In genomic region chr1:40802078-40803075, GRCh38 we compare ENCODE assay signal across 1 cellular context.
A peak's percentile ranks its signal among the peaks of the same experiment; 100 is the strongest.
TF ChIP-seq lines count a peak whose summit lies in the region.

No MANE protein-coding gene starts in this region.

TF ChIP-seq in K562, 482 proteins besides CTCF, POLR2A, EP300 and RAD21 (continued from another document and continues in another):
- TF ChIP-seq FOXO4 (CRISPR knock-in tag; IDR thresholded peaks at IDR 0.05) (no peak), ETS1 (conservative IDR thresholded peaks at IDR 0.05; ENCODE audit: control insufficient read depth, low read depth, low read length) (no peak; the same call in 1 of the 2 replicates), ZNF436 (CRISPR knock-in tag; IDR thresholded peaks at IDR 0.05) (no peak), HDAC2 (IDR thresholded peaks at IDR 0.05) (peak; percentile 100), MIER1 (IDR thresholded peaks at IDR 0.05; ENCODE audit: low read depth) (no peak), ZSCAN32 (CRISPR knock-in tag; IDR thresholded peaks at IDR 0.05) (no peak), MAZ (CRISPR knock-in tag; conservative IDR thresholded peaks at IDR 0.05 in 1 of 2, IDR thresholded peaks at IDR 0.05 in 1 of 2) (peak; percentile 74 to 97), SETDB1 (IDR thresholded peaks at IDR 0.05; ENCODE audit: low read length) (no peak), CREM (IDR thresholded peaks at IDR 0.05; ENCODE audit: low read depth) (no peak), ZNF134 (CRISPR knock-in tag; conservative IDR thresholded peaks at IDR 0.05) (no peak), KDM5B (IDR thresholded peaks at IDR 0.05; ENCODE audit: insufficient replicate concordance, low read depth, low read length) (no peak), FOXP4 (CRISPR knock-in tag; IDR thresholded peaks at IDR 0.05; ENCODE audit: borderline replicate concordance) (no peak), ZNF175 (CRISPR knock-in tag; IDR thresholded peaks at IDR 0.05; ENCODE audit: low read depth) (no peak), ZNF830 (CRISPR knock-in tag; IDR thresholded peaks at IDR 0.05) (no peak), TSC22D4 (tag; IDR thresholded peaks at IDR 0.05) (no peak), ZC3H4 (CRISPR knock-in tag; IDR thresholded peaks at IDR 0.05; ENCODE audit: borderline replicate concordance) (no peak), BCLAF1 (IDR thresholded peaks at IDR 0.05; ENCODE audit: borderline replicate concordance in 1 of 2, control insufficient read depth in 1 of 2, low read depth in 2 of 2, low read length in 1 of 2) (no peak), RCOR1 (IDR thresholded peaks at IDR 0.05; ENCODE audit: borderline replicate concordance in 1 of 2, low read depth in 2 of 2, low read length in 2 of 2) (peak; percentile 78 to 98), RBM25 (IDR thresholded peaks at IDR 0.05; ENCODE audit: low read depth, low read length, severe bottlenecking) (peak; percentile 94), FOS (IDR thresholded peaks at IDR 0.05; ENCODE audit: extremely low read depth, insufficient read length) (no peak), JUNB (CRISPR knock-in tag; conservative IDR thresholded peaks at IDR 0.05) (no peak), ARHGAP35 (IDR thresholded peaks at IDR 0.05; ENCODE audit: partially characterized antibody) (no peak), ZNF280B (CRISPR knock-in tag; IDR thresholded peaks at IDR 0.05) (no peak), HSF4 (CRISPR knock-in tag; IDR thresholded peaks at IDR 0.05; ENCODE audit: borderline replicate concordance) (no peak), SMARCB1 (IDR thresholded peaks at IDR 0.05; ENCODE audit: insufficient read length, low read depth) (no peak), C11orf30 (IDR thresholded peaks at IDR 0.05; ENCODE audit: low read depth) (no peak), NFATC3 (IDR thresholded peaks at IDR 0.05) (no peak), STAG1 (CRISPR knock-in tag; IDR thresholded peaks at IDR 0.05; ENCODE audit: borderline replicate concordance) (no peak), ZNF274 (IDR thresholded peaks at IDR 0.05; ENCODE audit: borderline replicate concordance, low read depth, low read length) (no peak), U2AF2 (optimal IDR thresholded peaks at IDR 0.05; ENCODE audit: low read depth, low read length) (no peak), NFRKB (IDR thresholded peaks at IDR 0.05; ENCODE audit: low read depth) (no peak), E2F4 (CRISPR knock-in tag; IDR thresholded peaks at IDR 0.05; ENCODE audit: low read depth) (no peak), HEY1 (CRISPR knock-in tag; IDR thresholded peaks at IDR 0.05; ENCODE audit: borderline replicate concordance) (no peak), MLX (CRISPR knock-in tag; conservative IDR thresholded peaks at IDR 0.05) (no peak)
- TF ChIP-seq, protein P1, sequence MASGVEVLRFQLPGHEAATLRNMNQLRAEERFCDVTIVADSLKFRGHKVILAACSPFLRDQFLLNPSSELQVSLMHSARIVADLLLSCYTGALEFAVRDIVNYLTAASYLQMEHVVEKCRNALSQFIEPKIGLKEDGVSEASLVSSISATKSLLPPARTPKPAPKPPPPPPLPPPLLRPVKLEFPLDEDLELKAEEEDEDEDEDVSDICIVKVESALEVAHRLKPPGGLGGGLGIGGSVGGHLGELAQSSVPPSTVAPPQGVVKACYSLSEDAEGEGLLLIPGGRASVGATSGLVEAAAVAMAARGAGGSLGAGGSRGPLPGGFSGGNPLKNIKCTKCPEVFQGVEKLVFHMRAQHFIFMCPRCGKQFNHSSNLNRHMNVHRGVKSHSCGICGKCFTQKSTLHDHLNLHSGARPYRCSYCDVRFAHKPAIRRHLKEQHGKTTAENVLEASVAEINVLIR (CRISPR knock-in tag; IDR thresholded peaks at IDR 0.05) = peak; percentile 14; the same call in 1 of the 2 replicates
- TF ChIP-seq, protein P2, sequence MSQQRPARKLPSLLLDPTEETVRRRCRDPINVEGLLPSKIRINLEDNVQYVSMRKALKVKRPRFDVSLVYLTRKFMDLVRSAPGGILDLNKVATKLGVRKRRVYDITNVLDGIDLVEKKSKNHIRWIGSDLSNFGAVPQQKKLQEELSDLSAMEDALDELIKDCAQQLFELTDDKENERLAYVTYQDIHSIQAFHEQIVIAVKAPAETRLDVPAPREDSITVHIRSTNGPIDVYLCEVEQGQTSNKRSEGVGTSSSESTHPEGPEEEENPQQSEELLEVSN (IDR thresholded peaks at IDR 0.05; ENCODE audit: borderline replicate concordance in 1 of 2, extremely low read depth in 1 of 2, insufficient read depth in 1 of 2, insufficient read length in 1 of 2, low read depth in 1 of 2, low read length in 1 of 2, poor library complexity in 1 of 2, severe bottlenecking in 1 of 2) = peak; percentile 83 to 93
- TF ChIP-seq, protein P3, sequence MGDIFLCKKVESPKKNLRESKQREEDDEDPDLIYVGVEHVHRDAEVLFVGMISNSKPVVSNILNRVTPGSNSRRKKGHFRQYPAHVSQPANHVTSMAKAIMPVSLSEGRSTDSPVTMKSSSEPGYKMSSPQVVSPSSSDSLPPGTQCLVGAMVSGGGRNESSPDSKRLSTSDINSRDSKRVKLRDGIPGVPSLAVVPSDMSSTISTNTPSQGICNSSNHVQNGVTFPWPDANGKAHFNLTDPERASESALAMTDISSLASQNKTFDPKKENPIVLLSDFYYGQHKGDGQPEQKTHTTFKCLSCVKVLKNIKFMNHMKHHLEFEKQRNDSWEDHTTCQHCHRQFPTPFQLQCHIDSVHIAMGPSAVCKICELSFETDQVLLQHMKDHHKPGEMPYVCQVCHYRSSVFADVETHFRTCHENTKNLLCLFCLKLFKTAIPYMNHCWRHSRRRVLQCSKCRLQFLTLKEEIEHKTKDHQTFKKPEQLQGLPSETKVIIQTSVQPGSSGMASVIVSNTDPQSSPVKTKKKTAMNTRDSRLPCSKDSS (IDR thresholded peaks at IDR 0.05; ENCODE audit: low read depth, partially characterized antibody) = no peak
- TF ChIP-seq, protein P4, sequence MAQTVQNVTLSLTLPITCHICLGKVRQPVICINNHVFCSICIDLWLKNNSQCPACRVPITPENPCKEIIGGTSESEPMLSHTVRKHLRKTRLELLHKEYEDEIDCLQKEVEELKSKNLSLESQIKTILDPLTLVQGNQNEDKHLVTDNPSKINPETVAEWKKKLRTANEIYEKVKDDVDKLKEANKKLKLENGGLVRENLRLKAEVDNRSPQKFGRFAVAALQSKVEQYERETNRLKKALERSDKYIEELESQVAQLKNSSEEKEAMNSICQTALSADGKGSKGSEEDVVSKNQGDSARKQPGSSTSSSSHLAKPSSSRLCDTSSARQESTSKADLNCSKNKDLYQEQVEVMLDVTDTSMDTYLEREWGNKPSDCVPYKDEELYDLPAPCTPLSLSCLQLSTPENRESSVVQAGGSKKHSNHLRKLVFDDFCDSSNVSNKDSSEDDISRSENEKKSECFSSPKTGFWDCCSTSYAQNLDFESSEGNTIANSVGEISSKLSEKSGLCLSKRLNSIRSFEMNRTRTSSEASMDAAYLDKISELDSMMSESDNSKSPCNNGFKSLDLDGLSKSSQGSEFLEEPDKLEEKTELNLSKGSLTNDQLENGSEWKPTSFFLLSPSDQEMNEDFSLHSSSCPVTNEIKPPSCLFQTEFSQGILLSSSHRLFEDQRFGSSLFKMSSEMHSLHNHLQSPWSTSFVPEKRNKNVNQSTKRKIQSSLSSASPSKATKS (CRISPR knock-in tag; IDR thresholded peaks at IDR 0.05) = no peak
- TF ChIP-seq, protein P5, sequence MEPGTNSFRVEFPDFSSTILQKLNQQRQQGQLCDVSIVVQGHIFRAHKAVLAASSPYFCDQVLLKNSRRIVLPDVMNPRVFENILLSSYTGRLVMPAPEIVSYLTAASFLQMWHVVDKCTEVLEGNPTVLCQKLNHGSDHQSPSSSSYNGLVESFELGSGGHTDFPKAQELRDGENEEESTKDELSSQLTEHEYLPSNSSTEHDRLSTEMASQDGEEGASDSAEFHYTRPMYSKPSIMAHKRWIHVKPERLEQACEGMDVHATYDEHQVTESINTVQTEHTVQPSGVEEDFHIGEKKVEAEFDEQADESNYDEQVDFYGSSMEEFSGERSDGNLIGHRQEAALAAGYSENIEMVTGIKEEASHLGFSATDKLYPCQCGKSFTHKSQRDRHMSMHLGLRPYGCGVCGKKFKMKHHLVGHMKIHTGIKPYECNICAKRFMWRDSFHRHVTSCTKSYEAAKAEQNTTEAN (CRISPR knock-in tag; IDR thresholded peaks at IDR 0.05) = no peak
- TF ChIP-seq, protein P6, sequence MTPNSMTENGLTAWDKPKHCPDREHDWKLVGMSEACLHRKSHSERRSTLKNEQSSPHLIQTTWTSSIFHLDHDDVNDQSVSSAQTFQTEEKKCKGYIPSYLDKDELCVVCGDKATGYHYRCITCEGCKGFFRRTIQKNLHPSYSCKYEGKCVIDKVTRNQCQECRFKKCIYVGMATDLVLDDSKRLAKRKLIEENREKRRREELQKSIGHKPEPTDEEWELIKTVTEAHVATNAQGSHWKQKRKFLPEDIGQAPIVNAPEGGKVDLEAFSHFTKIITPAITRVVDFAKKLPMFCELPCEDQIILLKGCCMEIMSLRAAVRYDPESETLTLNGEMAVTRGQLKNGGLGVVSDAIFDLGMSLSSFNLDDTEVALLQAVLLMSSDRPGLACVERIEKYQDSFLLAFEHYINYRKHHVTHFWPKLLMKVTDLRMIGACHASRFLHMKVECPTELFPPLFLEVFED (CRISPR knock-in tag; conservative IDR thresholded peaks at IDR 0.05) = no peak
